ENCODE assay signal across 11 cellular contexts in genomic region chr20:49697071-49697470, GRCh38. TPM values are rescaled to one million over a fixed set of nuclear protein-coding genes. Genes with fewer than 3 reads are reported as not detected.
DNase-seq lines count a peak whose midpoint lies in the region; ATAC-seq and TF ChIP-seq lines count a peak whose summit lies in the region.
"Had no signal": no experiment of that assay in that cellular context is flagged by ENCODE, and none has a peak within 500 bp of the region (broad histone marks: within the 10 kb centered on the region; RNA-seq: fewer than 3 reads in every experiment).

No MANE protein-coding gene starts in this region.

- BruUV-seq in Caco-2 (replicated peaks; lab: Mats Ljungman, UMichigan), result no TSS peak

- peaks cover 100% of the 10 kb centered on the region for H3K79me2 ChIP-seq in SU-DHL-6 (ENCODE audit: insufficient read depth, low read length)

- ATAC-seq in mucosa of descending colon (peak; percentile 89), HG03432 (IDR thresholded peaks at IDR 0.05; ENCODE audit: unreplicated experiment) (no peak)
- ATAC-seq: K562 had no signal

- H3K36me3 ChIP-seq in Caco-2 (ENCODE audit: control insufficient read depth, insufficient read depth, low read length), result no peaks in the 10 kb centered on the region
- no peaks in the 10 kb centered on the region for H3K36me3 ChIP-seq in SU-DHL-6 (ENCODE audit: low read length)
- H3K36me3 ChIP-seq in mucosa of descending colon (ENCODE audit: low read depth), result no peaks in the 10 kb centered on the region
- no peaks in the 10 kb centered on the region for H3K36me3 ChIP-seq in testis (ENCODE audit: low read depth, missing control alignments)

- peak overlapping the region; percentile 5; the same call in 1 of the 2 replicates for H3K9ac ChIP-seq in SU-DHL-6 (ENCODE audit: low read length)

- TF ChIP-seq CTCF in Caco-2 (IDR thresholded peaks at IDR 0.05; ENCODE audit: insufficient read depth in 1 of 2, low read depth in 1 of 2, low read length in 1 of 2, severe bottlenecking in 1 of 2, unreplicated experiment in 1 of 2) (no peak), SU-DHL-6 (IDR thresholded peaks at IDR 0.05; ENCODE audit: insufficient read depth, low read length, poor library complexity, severe bottlenecking) (no peak), mucosa of descending colon (IDR thresholded peaks at IDR 0.05) (no peak), testis (IDR thresholded peaks at IDR 0.05) (no peak)

- TF ChIP-seq POLR2A in testis (IDR thresholded peaks at IDR 0.05), result no peak

- CTCF ChIA-PET in Caco-2 (lab: Charles Lee), result interaction anchor here (0.7 to 0.9 kb wide), 2 partner anchors 93 to 192 kb away, joined by 3 to 4 read pairs; no protein-coding TSS in a partner anchor

- no peaks in the 10 kb centered on the region for H3K27me3 Mint-ChIP-seq in Caco-2 (ENCODE audit: insufficient read depth, unreplicated experiment)

- H3K4me3 ChIP-seq in Caco-2 (ENCODE audit: low read depth, low read length) (no peak overlapping the region), SU-DHL-6 (ENCODE audit: insufficient read depth, low read length, poor library complexity, severe bottlenecking) (no peak overlapping the region), mucosa of descending colon (no peak overlapping the region), testis (no peak overlapping the region)
- H3K4me3 ChIP-seq: K562, lung, skin epidermis had no signal

- H3K4me2 ChIP-seq in SU-DHL-6 (ENCODE audit: low read depth, low read length, poor library complexity, severe bottlenecking), result peak overlapping the region; percentile 81

- no peaks in the 10 kb centered on the region for H3K9me3 ChIP-seq in Caco-2
- no peaks in the 10 kb centered on the region for H3K9me3 ChIP-seq in SU-DHL-6 (ENCODE audit: insufficient read depth, low read length)
- H3K9me3 ChIP-seq in mucosa of descending colon, result no peaks in the 10 kb centered on the region
- no peaks in the 10 kb centered on the region for H3K9me3 ChIP-seq in testis

- H3K4me3 Mint-ChIP-seq in Caco-2 (ENCODE audit: unreplicated experiment), result no peak overlapping the region

- peaks cover 42% of the 10 kb centered on the region for H3F3A ChIP-seq in SU-DHL-6 (ENCODE audit: insufficient read depth)

- no peak overlapping the region for H2AFZ ChIP-seq in SU-DHL-6 (ENCODE audit: low read depth, low read length, severe bottlenecking)

- peaks cover 29% of the 10 kb centered on the region for H4K20me1 ChIP-seq in SU-DHL-6 (ENCODE audit: low read depth, low read length)

- WGBS in testis, 2 donors, result 85 to 95% methylated on average over 3 to 6 of the region's 6 CpGs

- peak overlapping the region; percentile 55 for H3K27ac Mint-ChIP-seq in Caco-2 (ENCODE audit: unreplicated experiment)

- intact Hi-C loops in Caco-2 (cut with micrococcal nuclease; ENCODE audit: unreplicated experiment), result no loop called here
- intact Hi-C loops in mucosa of descending colon (cut with DNase I, micrococcal nuclease), result no loop called here
- intact Hi-C loops in testis (cut with DNase I; ENCODE audit: low total_unique reads), result no loop called here

- DNase-seq in Caco-2, result peak in 1 of 2 experiments; percentile 39
- peak; percentile 42 for DNase-seq in NCI-H1417 treated with DMSO at 0.1 percent for 48 hours (lab: John Stamatoyannopoulos, UW)
- peak; percentile 70 to 75 (median 70) for DNase-seq in mucosa of descending colon
- no peak for DNase-seq in NAMALWA (ENCODE audit: low spot score)
- DNase-seq in Ammon's horn (ENCODE audit: low spot score), result no peak
- DNase-seq in testis, result no peak

- no peaks in the 10 kb centered on the region for H3K27me3 ChIP-seq in Caco-2 (replicated peaks; ENCODE audit: control insufficient read depth, insufficient read depth, low read length)
- no peaks in the 10 kb centered on the region for H3K27me3 ChIP-seq in SU-DHL-6 (ENCODE audit: low read length)
- no peaks in the 10 kb centered on the region for H3K27me3 ChIP-seq in testis

- peaks cover 21% of the 10 kb centered on the region for H3K36me3 Mint-ChIP-seq in Caco-2 (ENCODE audit: insufficient read depth, unreplicated experiment)

- POLR2A ChIA-PET in Caco-2 (lab: Charles Lee), result no interaction called here

- peaks cover 47% of the 10 kb centered on the region for H3K4me1 ChIP-seq in Caco-2
- peaks cover 43% of the 10 kb centered on the region for H3K4me1 ChIP-seq in mucosa of descending colon (ENCODE audit: low read depth)
- peaks cover 32% of the 10 kb centered on the region for H3K4me1 ChIP-seq in testis

- H3K9me3 Mint-ChIP-seq in Caco-2 (ENCODE audit: unreplicated experiment), result no peaks in the 10 kb centered on the region

- H3K27ac ChIP-seq in SU-DHL-6 (ENCODE audit: low read depth, low read length) (peak overlapping the region; percentile 58), testis (peak overlapping the region in 1 of 2 donors; percentile 56)

- H3K9me2 ChIP-seq in SU-DHL-6 (replicated peaks; ENCODE audit: insufficient read depth, low read length), result no peaks in the 10 kb centered on the region

- H3K4me1 Mint-ChIP-seq in Caco-2 (ENCODE audit: low read depth, unreplicated experiment), result peaks cover 57% of the 10 kb centered on the region

RNA-seq across cellular contexts. Expression of gene B4GALT5, which starts 16.6 kb away (rescaled TPM):
- total RNA-seq in Caco-2 (2022) (65.0 and 67.1 TPM in 2 replicates), mucosa of descending colon (10 to 100 TPM; 52.4 to 65.1 (median 60.2) TPM), testis (10 to 100 TPM; 63.4 to 69.7 TPM)
- 56.9 TPM for polyA plus RNA-seq in testis (ENCODE audit: insufficient read depth, low read depth, low replicate concordance)

Comparison
In these comparisons a context has a peak if more than half of its experiments do, and no peak if none do; other contexts are left out.
1. DNase-seq: peak in NCI-H1417 treated with DMSO at 0.1 percent for 48 hours (single experiment) and mucosa of descending colon (3 of 3); none in NAMALWA (single experiment), Ammon's horn (single experiment) and testis (single experiment).